26 cellular contexts compared by ENCODE assay signal in genomic region chr1:30415171-30415940, GRCh38.
DNase-seq lines count a peak whose midpoint lies in the region; ATAC-seq and TF ChIP-seq lines count a peak whose summit lies in the region.
"Had no signal": no experiment of that assay in that cellular context is flagged by ENCODE, and none has a peak within 500 bp of the region (broad histone marks: within the 10 kb centered on the region; RNA-seq: fewer than 3 reads in every experiment).

No MANE protein-coding gene starts in this region.

- H3K36me3 Mint-ChIP-seq in type B pancreatic cell: no peaks in the 10 kb centered on the region
- H3K36me3 Mint-ChIP-seq: activated naive CD4-positive, alpha-beta T cell treated with anti-CD3 and anti-CD28 coated beads, Interleukin-2, amount 50 U/mL, for 72 hours had no signal

- no peak overlapping the region for H3K4me3 Mint-ChIP-seq in type B pancreatic cell
- H3K4me3 Mint-ChIP-seq: B cell had no signal

- TF ChIP-seq CTCF in type B pancreatic cell (conservative IDR thresholded peaks at IDR 0.05): no peak

- no peaks in the 10 kb centered on the region for H3K9me3 Mint-ChIP-seq in type B pancreatic cell
- H3K9me3 Mint-ChIP-seq: activated naive CD4-positive, alpha-beta T cell treated with anti-CD3 and anti-CD28 coated beads, Interleukin-2, amount 50 U/mL, for 72 hours had no signal

- POLR2A ChIA-PET in HEK293T (lab: Yijun Ruan, JAX): no interaction called here

- no peak for ATAC-seq in left lobe of liver
- ATAC-seq: activated naive CD4-positive, alpha-beta T cell treated with anti-CD3 and anti-CD28 coated beads, Interleukin-2, amount 50 U/mL, for 72 hours; heart left ventricle; left ventricle myocardium superior; mucosa of descending colon; stimulated activated naive CD8-positive, alpha-beta T cell treated with anti-CD3 and anti-CD28 coated beads, Interleukin-15, Interleukin-2, amounts not matched to agents 100 U/mL and 50 U/mL, for 24 hours had no signal

- peaks cover 18% of the 10 kb centered on the region for H3K4me1 Mint-ChIP-seq in type B pancreatic cell (ENCODE audit: unreplicated experiment)
- H3K4me1 Mint-ChIP-seq: B cell had no signal

- peak; percentile 35 for DNase-seq in activated CD8-positive, alpha-beta memory T cell treated with anti-CD3 and anti-CD28 coated beads for 24 hours
- no peak for DNase-seq in activated CD8-positive, alpha-beta memory T cell treated with anti-CD3 and anti-CD28 coated beads, Interleukin-2, amount 50 U/mL, for 4 hours
- DNase-seq in HEK293T (ENCODE audit: extremely low spot score) (peak; percentile 8), left lobe of liver (ENCODE audit: low spot score) (peak; percentile 22), type B pancreatic cell (ENCODE audit: extremely low spot score, unreplicated experiment) (peak; percentile 50), epidermal melanocyte (ENCODE audit: insufficient read length, low spot score) (no peak), NCI-H345 treated with DMSO at 0.1 percent for 48 hours (lab: John Stamatoyannopoulos, UW; ENCODE audit: unreplicated experiment) (no peak)
- no peak for DNase-seq in activated CD4-positive, alpha-beta T cell treated with anti-CD3 and anti-CD28 coated beads for 48 hours
- DNase-seq: activated CD4-positive, alpha-beta T cell treated with anti-CD3 and anti-CD28 coated beads, Interleukin-2, amount 50 U/mL, for 48 hours; caudate nucleus; COR-L47; DND-41; dorsolateral prefrontal cortex; Karpas-422; left ventricle myocardium superior; mucosa of descending colon; NCI-H1694; NCI-H2171 treated with DMSO at 0.1 percent for 48 hours; NCI-H69; spleen; stimulated activated CD4-positive, alpha-beta T cell treated with anti-CD3 and anti-CD28 coated beads, Interleukin-4, amount 100 ng/mL, for 1 hour; stimulated activated naive CD8-positive, alpha-beta T cell treated with anti-CD3 and anti-CD28 coated beads, Interleukin-15, Interleukin-2, amounts not matched to agents 100 U/mL and 50 U/mL, for 24 hours; T-helper 2 cell had no signal

- H3K27me3 Mint-ChIP-seq in type B pancreatic cell: peaks cover 6% of the 10 kb centered on the region

- no peak overlapping the region for H3K27ac Mint-ChIP-seq in type B pancreatic cell
- H3K27ac Mint-ChIP-seq: B cell had no signal

- CTCF ChIA-PET in HEK293T (lab: Yijun Ruan, JAX): interaction anchor here (0.6 to 1.1 kb wide), 2 partner anchors 8 to 282 kb away, joined by 3 to 4 read pairs; no protein-coding TSS in a partner anchor

TF ChIP-seq in HEK293T, 16 proteins besides CTCF, POLR2A, EP300 and RAD21:
- TF ChIP-seq TARDBP (IDR thresholded peaks at IDR 0.05) (no peak), SUZ12 (IDR thresholded peaks at IDR 0.05) (no peak), ARNT (IDR thresholded peaks at IDR 0.05) (no peak), CTBP1 (IDR thresholded peaks at IDR 0.05; ENCODE audit: borderline replicate concordance) (no peak), FOXA1 (IDR thresholded peaks at IDR 0.05) (no peak), PKNOX1 (IDR thresholded peaks at IDR 0.05) (no peak), BHLHE40 (IDR thresholded peaks at IDR 0.05; ENCODE audit: borderline replicate concordance) (no peak)
TF ChIP-seq in HEK293T: peak in this region for 0.

Comparison
In these comparisons a context has a peak if more than half of its experiments do, and no peak if none do; other contexts are left out.
1. DNase-seq: peak in activated CD8-positive, alpha-beta memory T cell treated with anti-CD3 and anti-CD28 coated beads for 24 hours (single experiment), HEK293T (single experiment), left lobe of liver (single experiment) and type B pancreatic cell (single experiment); none in activated CD8-positive, alpha-beta memory T cell treated with anti-CD3 and anti-CD28 coated beads, Interleukin-2, amount 50 U/mL, for 4 hours (single experiment), epidermal melanocyte (single experiment), activated CD4-positive, alpha-beta T cell treated with anti-CD3 and anti-CD28 coated beads for 48 hours (single experiment) and NCI-H345 treated with DMSO at 0.1 percent for 48 hours (single experiment).